1 cellular context compared by ENCODE assay signal in genomic region chr3:113802795-113803455, GRCh38.
TF ChIP-seq lines count a peak whose summit lies in the region.

No MANE protein-coding gene starts in this region.

TF ChIP-seq in GM23338, 12 proteins besides CTCF, POLR2A, EP300 and RAD21:
- TF ChIP-seq, protein P1, sequence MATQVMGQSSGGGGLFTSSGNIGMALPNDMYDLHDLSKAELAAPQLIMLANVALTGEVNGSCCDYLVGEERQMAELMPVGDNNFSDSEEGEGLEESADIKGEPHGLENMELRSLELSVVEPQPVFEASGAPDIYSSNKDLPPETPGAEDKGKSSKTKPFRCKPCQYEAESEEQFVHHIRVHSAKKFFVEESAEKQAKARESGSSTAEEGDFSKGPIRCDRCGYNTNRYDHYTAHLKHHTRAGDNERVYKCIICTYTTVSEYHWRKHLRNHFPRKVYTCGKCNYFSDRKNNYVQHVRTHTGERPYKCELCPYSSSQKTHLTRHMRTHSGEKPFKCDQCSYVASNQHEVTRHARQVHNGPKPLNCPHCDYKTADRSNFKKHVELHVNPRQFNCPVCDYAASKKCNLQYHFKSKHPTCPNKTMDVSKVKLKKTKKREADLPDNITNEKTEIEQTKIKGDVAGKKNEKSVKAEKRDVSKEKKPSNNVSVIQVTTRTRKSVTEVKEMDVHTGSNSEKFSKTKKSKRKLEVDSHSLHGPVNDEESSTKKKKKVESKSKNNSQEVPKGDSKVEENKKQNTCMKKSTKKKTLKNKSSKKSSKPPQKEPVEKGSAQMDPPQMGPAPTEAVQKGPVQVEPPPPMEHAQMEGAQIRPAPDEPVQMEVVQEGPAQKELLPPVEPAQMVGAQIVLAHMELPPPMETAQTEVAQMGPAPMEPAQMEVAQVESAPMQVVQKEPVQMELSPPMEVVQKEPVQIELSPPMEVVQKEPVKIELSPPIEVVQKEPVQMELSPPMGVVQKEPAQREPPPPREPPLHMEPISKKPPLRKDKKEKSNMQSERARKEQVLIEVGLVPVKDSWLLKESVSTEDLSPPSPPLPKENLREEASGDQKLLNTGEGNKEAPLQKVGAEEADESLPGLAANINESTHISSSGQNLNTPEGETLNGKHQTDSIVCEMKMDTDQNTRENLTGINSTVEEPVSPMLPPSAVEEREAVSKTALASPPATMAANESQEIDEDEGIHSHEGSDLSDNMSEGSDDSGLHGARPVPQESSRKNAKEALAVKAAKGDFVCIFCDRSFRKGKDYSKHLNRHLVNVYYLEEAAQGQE (IDR thresholded peaks at IDR 0.05; ENCODE audit: unreplicated experiment): no peak
- TF ChIP-seq, protein P2, sequence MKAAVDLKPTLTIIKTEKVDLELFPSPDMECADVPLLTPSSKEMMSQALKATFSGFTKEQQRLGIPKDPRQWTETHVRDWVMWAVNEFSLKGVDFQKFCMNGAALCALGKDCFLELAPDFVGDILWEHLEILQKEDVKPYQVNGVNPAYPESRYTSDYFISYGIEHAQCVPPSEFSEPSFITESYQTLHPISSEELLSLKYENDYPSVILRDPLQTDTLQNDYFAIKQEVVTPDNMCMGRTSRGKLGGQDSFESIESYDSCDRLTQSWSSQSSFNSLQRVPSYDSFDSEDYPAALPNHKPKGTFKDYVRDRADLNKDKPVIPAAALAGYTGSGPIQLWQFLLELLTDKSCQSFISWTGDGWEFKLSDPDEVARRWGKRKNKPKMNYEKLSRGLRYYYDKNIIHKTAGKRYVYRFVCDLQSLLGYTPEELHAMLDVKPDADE (IDR thresholded peaks at IDR 0.05): no peak
- TF ChIP-seq EZH2phosphoT487 (IDR thresholded peaks at IDR 0.05; ENCODE audit: unreplicated experiment) (no peak), JUNB (IDR thresholded peaks at IDR 0.05; ENCODE audit: unreplicated experiment) (no peak), STAT1 (IDR thresholded peaks at IDR 0.05; ENCODE audit: unreplicated experiment) (no peak), ZNF331 (CRISPR knock-in tag; IDR thresholded peaks at IDR 0.05; ENCODE audit: low read depth) (no peak), CREB1 (CRISPR knock-in tag; IDR thresholded peaks at IDR 0.05; ENCODE audit: low read depth) (no peak), ZNF462 (CRISPR knock-in tag; IDR thresholded peaks at IDR 0.05) (no peak)
